In the genomic region with DNA sequence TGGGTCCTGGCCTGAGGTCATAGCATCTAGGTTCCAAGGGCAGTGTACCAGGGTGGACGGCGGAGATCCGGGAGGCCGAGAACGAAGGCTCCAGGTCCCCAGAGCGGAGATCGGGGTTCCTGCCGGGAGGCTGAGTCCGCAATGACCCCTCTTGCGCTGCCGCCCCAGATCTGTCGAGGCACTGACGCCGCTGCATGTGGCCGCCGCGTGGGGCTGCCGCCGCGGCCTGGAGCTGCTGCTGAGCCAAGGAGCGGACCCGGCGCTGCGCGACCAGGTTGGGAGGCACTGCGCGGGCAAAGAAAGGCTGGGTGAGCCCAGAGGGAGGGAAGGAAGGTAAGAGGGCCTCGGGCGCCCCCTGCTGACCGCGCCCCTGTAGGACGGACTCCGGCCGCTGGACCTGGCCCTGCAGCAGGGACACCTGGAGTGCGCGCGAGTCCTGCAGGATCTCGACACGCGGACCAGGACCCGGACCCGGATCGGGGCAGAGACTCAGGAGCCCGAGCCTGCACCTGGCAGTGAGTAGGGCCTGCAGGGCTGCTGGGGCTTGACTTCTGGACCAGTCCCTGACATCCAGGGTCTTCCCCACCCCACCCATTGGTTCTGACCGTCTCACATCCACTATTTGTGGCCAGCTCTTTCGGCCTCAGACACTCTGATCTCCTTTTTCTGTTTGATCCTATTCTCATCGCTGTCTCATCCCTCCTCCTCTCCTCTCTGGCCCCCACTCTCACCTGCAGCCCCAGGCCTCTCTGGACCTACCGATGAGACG, we compare ENCODE assay signal across 8 cellular contexts. TPM values are rescaled to one million over a fixed set of nuclear protein-coding genes. Genes with fewer than 3 reads are reported as not detected.
DNase-seq lines count a peak whose midpoint lies in the region; ATAC-seq and TF ChIP-seq lines count a peak whose summit lies in the region.

No MANE protein-coding gene starts in this region.

- in situ Hi-C loops in SK-MEL-5 (cut with HindIII; ENCODE audit: low pct_unique_long_range_greater_than_20kb, low sequenced_read_pairs): no loop called here

- peak; percentile 96 for ATAC-seq in CD4-positive, alpha-beta T cell (ENCODE audit: poor library complexity)
- ATAC-seq in GM21360 (IDR thresholded peaks at IDR 0.05; ENCODE audit: unreplicated experiment): peak; percentile 63
- ATAC-seq in Right ventricle myocardium inferior: peak; percentile 93

- H3K4me3 ChIP-seq in parathyroid adenoma (ENCODE audit: low read depth, low read length) (no peak overlapping the region), tibial nerve (peak overlapping the region in 3 of 4 donors; percentile 28 to 43 (median 41))

- H3K27ac Mint-ChIP-seq in CD4-positive, alpha-beta T cell: no peak overlapping the region

- CTCF ChIA-PET in CD4-positive, alpha-beta T cell (lab: Charles Lee): interaction anchor here (0.7 to 3.5 kb wide), 6 partner anchors 10 to 98 kb away, joined by 3 to 21 read pairs (median 6); partner anchors contain the start of genes BABAM1 and MRPL34

- peak overlapping the region; percentile 56 for H2AFZ ChIP-seq in parathyroid adenoma

- peaks cover 11% of the 10 kb centered on the region for H3K27me3 Mint-ChIP-seq in CD4-positive, alpha-beta T cell

- no peaks in the 10 kb centered on the region for H3K9me3 ChIP-seq in CD4-positive, alpha-beta T cell (ENCODE audit: control insufficient read depth, low read length)
- no peaks in the 10 kb centered on the region for H3K9me3 ChIP-seq in parathyroid adenoma (ENCODE audit: control insufficient read depth, low read length)
- H3K9me3 ChIP-seq in tibial nerve: no peaks in the 10 kb centered on the region

- WGBS in tibial nerve, 2 donors: 8 to 9% methylated on average over 44 to 47 of the region's 49 CpGs

- TF ChIP-seq EP300 in tibial nerve (IDR thresholded peaks at IDR 0.05): no peak

- H3K9ac ChIP-seq in parathyroid adenoma: no peak overlapping the region

- H3K4me1 Mint-ChIP-seq in CD4-positive, alpha-beta T cell (ENCODE audit: low read depth): peaks cover 10% of the 10 kb centered on the region

- POLR2A ChIA-PET in CD4-positive, alpha-beta T cell (lab: Charles Lee): interaction anchor here (1.6 kb wide), 1 partner anchor 16 kb away, joined by 4 read pairs; the partner anchor contains the start of gene BABAM1

- H3K4me1 ChIP-seq in parathyroid adenoma (no peaks in the 10 kb centered on the region), tibial nerve (peaks cover 0 to 19% (median 12%) of the 10 kb centered on the region in 4 donors)

- H3K9me3 Mint-ChIP-seq in CD4-positive, alpha-beta T cell: no peaks in the 10 kb centered on the region

- no peak for TF ChIP-seq POLR2A in tibial nerve (IDR thresholded peaks at IDR 0.05)

- peak; percentile 97 for TF ChIP-seq CTCF in CD4-positive, alpha-beta T cell (IDR thresholded peaks at IDR 0.05)
- TF ChIP-seq CTCF in parathyroid adenoma (IDR thresholded peaks at IDR 0.05) (peak; percentile 92), tibial nerve (IDR thresholded peaks at IDR 0.05) (peak; percentile 87 to 97 (median 94))

- H3K27ac ChIP-seq in CD4-positive, alpha-beta T cell (ENCODE audit: low read depth, low read length): no peak overlapping the region
- no peak overlapping the region for H3K27ac ChIP-seq in parathyroid adenoma
- no peak overlapping the region for H3K27ac ChIP-seq in tibial nerve

- peak overlapping the region; percentile 63 for H3K4me3 Mint-ChIP-seq in CD4-positive, alpha-beta T cell

- H3K36me3 ChIP-seq in parathyroid adenoma (ENCODE audit: control insufficient read depth, insufficient read depth, low read length): no peaks in the 10 kb centered on the region
- H3K36me3 ChIP-seq in tibial nerve: peaks cover 0 to 35% (median 0%) of the 10 kb centered on the region in 3 donors

- H3K36me3 Mint-ChIP-seq in CD4-positive, alpha-beta T cell (ENCODE audit: low read depth): peaks cover 1% of the 10 kb centered on the region

- H3K79me2 ChIP-seq in parathyroid adenoma: no peaks in the 10 kb centered on the region

- H3K27me3 ChIP-seq in CD4-positive, alpha-beta T cell (ENCODE audit: control insufficient read depth, insufficient read depth, low read length): no peaks in the 10 kb centered on the region
- H3K27me3 ChIP-seq in parathyroid adenoma (ENCODE audit: control insufficient read depth, insufficient read depth, low read length) (no peaks in the 10 kb centered on the region), tibial nerve (peaks cover 0 to 25% of the 10 kb centered on the region in 2 donors)

- H3K4me2 ChIP-seq in parathyroid adenoma (ENCODE audit: low read length): peak overlapping the region; percentile 54

- intact Hi-C loops in CD4-positive, alpha-beta T cell (cut with DNase I, micrococcal nuclease): loop anchor here (1.0 to 2.0 kb wide), 6 partner anchors 22 to 511 kb away; no protein-coding TSS in a partner anchor
- intact Hi-C loops in Right ventricle myocardium inferior (cut with DNase I): loop anchor here (1.0 to 10.0 kb wide), 3 partner anchors 78 to 508 kb away; no protein-coding TSS in a partner anchor

- peak; percentile 58 to 82 (median 71) for DNase-seq in CD4-positive, alpha-beta T cell
- peak; percentile 86 for DNase-seq in M059J (ENCODE audit: low read depth)
- peak; percentile 73 for DNase-seq in SK-MEL-5 (ENCODE audit: low read depth, low spot score)
- peak; percentile 84 for DNase-seq in activated naive CD4-positive, alpha-beta T cell treated with Interleukin-2 at 50 U/mL for 16 hours
- peak; percentile 94 for DNase-seq in Right ventricle myocardium inferior (ENCODE audit: missing footprints)
- peak; percentile 67 to 76 for DNase-seq in tibial nerve (ENCODE audit: low spot score in 2 of 2)

RNA-seq across cellular contexts. Expression of gene ANKLE1, which starts 1.0 kb away (rescaled TPM):
- 1 to 10 TPM in 1 of 2 experiments, under 1 TPM in 1; 0.85 to 1.9 TPM for total RNA-seq in CD4-positive, alpha-beta T cell
- total RNA-seq in M059J (2014; rRNA removed; shearing (Covaris generic)): 0.69 and 0.71 TPM in 2 replicates
- total RNA-seq in SK-MEL-5 (2014; rRNA removed; shearing (Covaris generic)): 1.3 TPM in 2 replicates
- 6.5 and 10.0 TPM in 2 replicates for polyA plus RNA-seq in SK-MEL-5 (2015; cell fraction: cytosol; rRNA removed)
- polyA plus RNA-seq in SK-MEL-5 (2015; cell fraction: nucleus; rRNA removed): 17.9 and 19.0 TPM in 2 replicates
- total RNA-seq in Right ventricle myocardium inferior: 0.19 TPM
- 1 to 10 TPM in 2 of 4 donors, under 1 TPM in 2; 0.44 to 2.1 (median 0.90) TPM for total RNA-seq in tibial nerve

RNA-seq across cellular contexts. Expression of gene BABAM1, which starts 15.4 kb away (rescaled TPM):
- 10 to 100 TPM; 56.2 to 63.5 TPM for total RNA-seq in CD4-positive, alpha-beta T cell
- 121 and 122 TPM in 2 replicates for total RNA-seq in M059J (2014; rRNA removed; shearing (Covaris generic))
- total RNA-seq in SK-MEL-5 (2014; rRNA removed; shearing (Covaris generic)): 61.0 and 66.6 TPM in 2 replicates
- 55.3 and 59.7 TPM in 2 replicates for polyA plus RNA-seq in SK-MEL-5 (2015; cell fraction: cytosol; rRNA removed)
- polyA plus RNA-seq in SK-MEL-5 (2015; cell fraction: nucleus; rRNA removed): 61.2 and 119 TPM in 2 replicates
- total RNA-seq in Right ventricle myocardium inferior (82.0 TPM), tibial nerve (10 to 100 TPM; 60.0 to 72.0 (median 67.0) TPM)

RNA-seq across cellular contexts. Expression of gene USHBP1, which starts 18.1 kb away (rescaled TPM):
- total RNA-seq in CD4-positive, alpha-beta T cell: not detected
- total RNA-seq in M059J (2014; rRNA removed; shearing (Covaris generic)): not detected in 2 replicates
- not detected in 2 replicates for total RNA-seq in SK-MEL-5 (2014; rRNA removed; shearing (Covaris generic))
- polyA plus RNA-seq in SK-MEL-5 (2015; cell fraction: cytosol; rRNA removed): not detected in 2 replicates
- not detected in 2 replicates for polyA plus RNA-seq in SK-MEL-5 (2015; cell fraction: nucleus; rRNA removed)
- total RNA-seq in Right ventricle myocardium inferior (7.6 TPM), tibial nerve (10 to 100 TPM in 2 of 4 donors, 1 to 10 TPM in 2; 3.1 to 29.4 (median 17.5) TPM)

RNA-seq across cellular contexts. Expression of gene ABHD8, which starts 20.6 kb away (rescaled TPM):
- 1 to 10 TPM; 4.4 to 4.6 TPM for total RNA-seq in CD4-positive, alpha-beta T cell
- 19.1 and 30.2 TPM in 2 replicates for total RNA-seq in M059J (2014; rRNA removed; shearing (Covaris generic))
- 2.5 and 3.4 TPM in 2 replicates for total RNA-seq in SK-MEL-5 (2014; rRNA removed; shearing (Covaris generic))
- polyA plus RNA-seq in SK-MEL-5 (2015; cell fraction: cytosol; rRNA removed): 6.2 and 8.6 TPM in 2 replicates
- 1.0 and 2.3 TPM in 2 replicates for polyA plus RNA-seq in SK-MEL-5 (2015; cell fraction: nucleus; rRNA removed)
- total RNA-seq in Right ventricle myocardium inferior: 13.8 TPM
- total RNA-seq in tibial nerve: 10 to 100 TPM; 15.7 to 22.9 (median 19.9) TPM

RNA-seq across cellular contexts. Expression of gene MRPL34, which starts 23.0 kb away (rescaled TPM):
- total RNA-seq in CD4-positive, alpha-beta T cell: 10 to 100 TPM; 28.4 to 28.7 TPM
- total RNA-seq in M059J (2014; rRNA removed; shearing (Covaris generic)): 73.2 and 83.3 TPM in 2 replicates
- total RNA-seq in SK-MEL-5 (2014; rRNA removed; shearing (Covaris generic)): 48.4 and 77.4 TPM in 2 replicates
- 193 and 326 TPM in 2 replicates for polyA plus RNA-seq in SK-MEL-5 (2015; cell fraction: cytosol; rRNA removed)
- polyA plus RNA-seq in SK-MEL-5 (2015; cell fraction: nucleus; rRNA removed): 38.5 and 101 TPM in 2 replicates
- total RNA-seq in Right ventricle myocardium inferior: 200 TPM
- total RNA-seq in tibial nerve: 100 to 1,000 TPM; 143 to 187 (median 175) TPM
